In the genomic region with DNA sequence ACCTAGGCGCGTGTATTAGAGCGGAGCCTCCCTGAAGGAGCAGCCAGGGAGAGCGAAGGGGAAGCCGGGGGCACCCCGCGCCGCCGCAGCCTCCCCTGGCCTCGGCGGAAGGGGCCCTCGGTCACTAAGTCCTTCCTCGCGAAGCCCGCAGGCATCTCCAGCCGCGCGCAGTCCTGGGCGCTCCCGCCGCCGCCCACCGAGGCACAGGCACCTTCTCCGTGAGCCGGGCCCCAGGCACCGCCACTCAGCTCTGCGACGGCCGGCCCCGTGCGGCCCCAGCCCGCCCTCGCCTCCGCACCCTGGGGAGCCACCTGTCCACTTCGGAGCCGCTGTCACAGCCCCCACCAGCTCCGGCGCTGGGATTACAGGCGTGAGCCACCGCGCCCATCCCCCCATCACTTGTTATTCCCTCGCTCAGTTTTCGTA, we compare ENCODE assay signal across 13 cellular contexts.
DNase-seq lines count a peak whose midpoint lies in the region; ATAC-seq, FAIRE-seq and TF ChIP-seq lines count a peak whose summit lies in the region.
"Had no signal": no experiment of that assay in that cellular context is flagged by ENCODE, and none has a peak within 500 bp of the region (broad histone marks: within the 10 kb centered on the region; RNA-seq: fewer than 3 reads in every experiment).

No MANE protein-coding gene starts in this region.

- CTCF ChIA-PET in HepG2 (lab: Yijun Ruan, JAX; ENCODE audit: low intra/inter-chr PET ratio, low total read pairs): no interaction called here

- H3K79me2 ChIP-seq in HepG2 (ENCODE audit: insufficient read depth, low read length): no peaks in the 10 kb centered on the region

- no peak for FAIRE-seq in HepG2 (lab: Jason Lieb, UNC)

- peak overlapping the region; percentile 5 for H2AFZ ChIP-seq in HepG2 (ENCODE audit: low read length)

- H3K4me1 ChIP-seq in ectodermal cell (ENCODE audit: control insufficient read depth, insufficient read depth, low read length) (no peaks in the 10 kb centered on the region), HepG2 (ENCODE audit: insufficient read depth, low read length) (peaks cover 16% of the 10 kb centered on the region), testis (no peaks in the 10 kb centered on the region)
- H3K4me1 ChIP-seq: adrenal gland had no signal

- TF ChIP-seq EP300 in HepG2 (IDR thresholded peaks at IDR 0.05; ENCODE audit: low read depth in 2 of 2, low read length in 2 of 2) (no peak), HepG2 (CRISPR knock-in tag; IDR thresholded peaks at IDR 0.05; ENCODE audit: borderline replicate concordance) (no peak)

- TF ChIP-seq POLR2A in HepG2 (IDR thresholded peaks at IDR 0.05; ENCODE audit: insufficient read depth in 1 of 2, low read depth in 2 of 2, low read length in 2 of 2): no peak
- TF ChIP-seq POLR2A in testis (IDR thresholded peaks at IDR 0.05): no peak

- no peak for TF ChIP-seq CTCF in HepG2 (CRISPR knock-in tag; IDR thresholded peaks at IDR 0.05)
- TF ChIP-seq CTCF in testis (IDR thresholded peaks at IDR 0.05): no peak

- H3K27me3 ChIP-seq in ectodermal cell (ENCODE audit: control insufficient read depth, insufficient read depth, low read length, poor library complexity, severe bottlenecking) (peaks cover 19% of the 10 kb centered on the region), HepG2 (ENCODE audit: control insufficient read depth in 1 of 2, insufficient read depth in 2 of 2, low read length in 2 of 2) (no peaks in the 10 kb centered on the region; a peak in 1 of 5 replicates), testis (no peaks in the 10 kb centered on the region)

- H3K9me3 ChIP-seq in ectodermal cell (ENCODE audit: control insufficient read depth, low read length) (no peaks in the 10 kb centered on the region), HepG2 (ENCODE audit: low read length) (no peaks in the 10 kb centered on the region), testis (no peaks in the 10 kb centered on the region)
- H3K9me3 ChIP-seq: adrenal gland had no signal

- no peaks in the 10 kb centered on the region for H3K36me3 ChIP-seq in ectodermal cell (ENCODE audit: control insufficient read depth, insufficient read depth, low read length)
- no peaks in the 10 kb centered on the region for H3K36me3 ChIP-seq in HepG2 (replicated peaks in 1 of 2; ENCODE audit: control insufficient read depth in 1 of 2, insufficient read depth in 2 of 2, low read length in 2 of 2)
- no peaks in the 10 kb centered on the region for H3K36me3 ChIP-seq in testis (ENCODE audit: low read depth, missing control alignments)
- H3K36me3 ChIP-seq: adrenal gland had no signal

- POLR2A ChIA-PET in HepG2 (lab: Yijun Ruan, JAX): no interaction called here

- no TSS peak for BruUV-seq in HepG2 (replicated peaks; lab: Mats Ljungman, UMichigan)

- H3K9ac ChIP-seq in HepG2 (ENCODE audit: insufficient read depth, low read depth, low read length): peak overlapping the region; percentile 15; the same call in 1 of the 2 replicates

- peak overlapping the region; percentile 22 for H3K4me3 ChIP-seq in ectodermal cell (ENCODE audit: insufficient read depth, low read depth, low read length)
- peak overlapping the region; percentile 56 to 74 (median 66) for H3K4me3 ChIP-seq in HepG2 (replicated peaks in 1 of 3; ENCODE audit: insufficient read depth in 1 of 3, low read depth in 2 of 3, low read length in 3 of 3)
- H3K4me3 ChIP-seq in testis: peak overlapping the region; percentile 1 to 52
- H3K4me3 ChIP-seq: lung had no signal

- WGBS in ectodermal cell, 2 experiments: 6 to 7% methylated on average over 43 of the region's 43 CpGs
- 65% methylated on average over 25 of the region's 43 CpGs for WGBS in HepG2 (ENCODE audit: low lambda C conversion rate)
- WGBS in testis, 2 donors: 6 to 8% methylated on average over 14 to 37 of the region's 43 CpGs

- ATAC-seq in HepG2: peak; percentile 20
- no peak for ATAC-seq in GM19397 (IDR thresholded peaks at IDR 0.05; ENCODE audit: unreplicated experiment)
- no peak for ATAC-seq in GM18868 (IDR thresholded peaks at IDR 0.05; ENCODE audit: unreplicated experiment)
- ATAC-seq: esophagus mucosa had no signal

- peaks cover 3% of the 10 kb centered on the region; the same call in 1 of the 2 replicates for H4K20me1 ChIP-seq in HepG2 (ENCODE audit: insufficient read depth, low read length)

- DNase-seq in NCI-H510A treated with DMSO at 0.1 percent for 48 hours (lab: John Stamatoyannopoulos, UW) (peak; percentile 26), NCI-H510A (lab: John Stamatoyannopoulos, UW) (no peak), HepG2 (ENCODE audit: low spot score) (no peak), testis (peak; percentile 17), A172 (ENCODE audit: low spot score) (no peak)
- DNase-seq: 8988T, adrenal gland, NCI-H2081 had no signal

- intact Hi-C loops in HepG2 (cut with micrococcal nuclease; ENCODE audit: unreplicated experiment) (loop anchor here (10.0 kb wide), 1 partner anchor 68 kb away; no protein-coding TSS in a partner anchor), testis (cut with DNase I; ENCODE audit: low total_unique reads) (no loop called here)

- no peak overlapping the region for H3K27ac ChIP-seq in ectodermal cell (ENCODE audit: insufficient read depth, low read depth, low read length, poor library complexity, severe bottlenecking)
- H3K27ac ChIP-seq in HepG2 (ENCODE audit: extremely low read length, insufficient read depth, low read length): no peak overlapping the region
- H3K27ac ChIP-seq in testis: no peak overlapping the region
- H3K27ac ChIP-seq: adrenal gland had no signal

- TF ChIP-seq RAD21 in HepG2 (CRISPR knock-in tag; IDR thresholded peaks at IDR 0.05): no peak

- in situ Hi-C loops in HepG2 (cut with HindIII; ENCODE audit: extremely low pct_ligation_motif_present, low pct_unique_long_range_greater_than_20kb): no loop called here

- H3K4me2 ChIP-seq in HepG2 (ENCODE audit: low read depth, low read length): peak overlapping the region; percentile 93

TF ChIP-seq in HepG2, 621 proteins besides CTCF, POLR2A, EP300 and RAD21 (continues in another document):
- TF ChIP-seq TMF1 (CRISPR knock-in tag; IDR thresholded peaks at IDR 0.05; ENCODE audit: low read depth): no peak
- TF ChIP-seq KDM2A (CRISPR knock-in tag; IDR thresholded peaks at IDR 0.05; ENCODE audit: borderline replicate concordance, low read depth): 0 out of 2 replicates have a peak, but pooled peaks have one; percentile 15
- no peak for TF ChIP-seq TCF7L2 (IDR thresholded peaks at IDR 0.05; ENCODE audit: low read depth, low read length)
- TF ChIP-seq, protein P1, sequence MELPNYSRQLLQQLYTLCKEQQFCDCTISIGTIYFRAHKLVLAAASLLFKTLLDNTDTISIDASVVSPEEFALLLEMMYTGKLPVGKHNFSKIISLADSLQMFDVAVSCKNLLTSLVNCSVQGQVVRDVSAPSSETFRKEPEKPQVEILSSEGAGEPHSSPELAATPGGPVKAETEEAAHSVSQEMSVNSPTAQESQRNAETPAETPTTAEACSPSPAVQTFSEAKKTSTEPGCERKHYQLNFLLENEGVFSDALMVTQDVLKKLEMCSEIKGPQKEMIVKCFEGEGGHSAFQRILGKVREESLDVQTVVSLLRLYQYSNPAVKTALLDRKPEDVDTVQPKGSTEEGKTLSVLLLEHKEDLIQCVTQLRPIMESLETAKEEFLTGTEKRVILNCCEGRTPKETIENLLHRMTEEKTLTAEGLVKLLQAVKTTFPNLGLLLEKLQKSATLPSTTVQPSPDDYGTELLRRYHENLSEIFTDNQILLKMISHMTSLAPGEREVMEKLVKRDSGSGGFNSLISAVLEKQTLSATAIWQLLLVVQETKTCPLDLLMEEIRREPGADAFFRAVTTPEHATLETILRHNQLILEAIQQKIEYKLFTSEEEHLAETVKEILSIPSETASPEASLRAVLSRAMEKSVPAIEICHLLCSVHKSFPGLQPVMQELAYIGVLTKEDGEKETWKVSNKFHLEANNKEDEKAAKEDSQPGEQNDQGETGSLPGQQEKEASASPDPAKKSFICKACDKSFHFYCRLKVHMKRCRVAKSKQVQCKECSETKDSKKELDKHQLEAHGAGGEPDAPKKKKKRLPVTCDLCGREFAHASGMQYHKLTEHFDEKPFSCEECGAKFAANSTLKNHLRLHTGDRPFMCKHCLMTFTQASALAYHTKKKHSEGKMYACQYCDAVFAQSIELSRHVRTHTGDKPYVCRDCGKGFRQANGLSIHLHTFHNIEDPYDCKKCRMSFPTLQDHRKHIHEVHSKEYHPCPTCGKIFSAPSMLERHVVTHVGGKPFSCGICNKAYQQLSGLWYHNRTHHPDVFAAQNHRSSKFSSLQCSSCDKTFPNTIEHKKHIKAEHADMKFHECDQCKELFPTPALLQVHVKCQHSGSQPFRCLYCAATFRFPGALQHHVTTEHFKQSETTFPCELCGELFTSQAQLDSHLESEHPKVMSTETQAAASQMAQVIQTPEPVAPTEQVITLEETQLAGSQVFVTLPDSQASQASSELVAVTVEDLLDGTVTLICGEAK (IDR thresholded peaks at IDR 0.05): no peak
- TF ChIP-seq, protein P1 (CRISPR knock-in tag; IDR thresholded peaks at IDR 0.05): no peak

Comparison
In these comparisons a context has a peak if more than half of its experiments do, and no peak if none do; other contexts are left out.
1. DNase-seq: peak in NCI-H510A treated with DMSO at 0.1 percent for 48 hours (single experiment) and testis (single experiment); none in NCI-H510A (single experiment), HepG2 (single experiment) and A172 (single experiment).
2. Peak in every context shown above with its lines, with median percentiles within 50 percentile points of each other: H3K4me3 ChIP-seq.